Comparison of ENCODE assay signal across 16 cellular contexts in genomic region chr17:44915321-44915726, GRCh38. TPM values are rescaled to one million over a fixed set of nuclear protein-coding genes. Genes with fewer than 3 reads are reported as not detected.
DNase-seq lines count a peak whose midpoint lies in the region; ATAC-seq, FAIRE-seq and TF ChIP-seq lines count a peak whose summit lies in the region.
"Had no signal": no experiment of that assay in that cellular context is flagged by ENCODE, and none has a peak within 500 bp of the region (broad histone marks: within the 10 kb centered on the region; RNA-seq: fewer than 3 reads in every experiment).

GFAP (minus strand) TSS chr17:44915500; CDS start chr17:44915486, 14 bp downstream.

- H3K27ac ChIP-seq in cardiac muscle cell (peak within 1 kb of the TSS; percentile 18), pancreas (peak within 1 kb of the TSS; percentile 65 to 81 (median 68)), uterus (peak within 1 kb of the TSS; percentile 26 to 55), kidney (ENCODE audit: low read depth in 2 of 2, low read length in 2 of 2) (no peak within 1 kb of the TSS)

- no peak within 1 kb of the TSS for H3K9ac ChIP-seq in kidney (ENCODE audit: low read length in 2 of 2)

- H3K4me1 Mint-ChIP-seq in mesothelial cell of epicardium = peaks cover 2% of the 10 kb centered on the region

- no peak for ATAC-seq in Right ventricle myocardium superior (ENCODE audit: poor library complexity)
- no peak for ATAC-seq in pancreas

- H3K4me3 Mint-ChIP-seq in mesothelial cell of epicardium = no peak within 1 kb of the TSS
- H3K4me3 Mint-ChIP-seq: memory B cell had no signal

- H3K9me3 ChIP-seq in cardiac muscle cell (ENCODE audit: low read depth) = no peaks in the 10 kb centered on the region
- no peaks in the 10 kb centered on the region for H3K9me3 ChIP-seq in pancreas
- H3K9me3 ChIP-seq in uterus = no peaks in the 10 kb centered on the region
- H3K9me3 ChIP-seq in kidney (ENCODE audit: control insufficient read depth in 1 of 2, low read length in 2 of 2) = no peaks in the 10 kb centered on the region

- DNase-seq in cardiac muscle cell (ENCODE audit: low read depth in 1 of 2, low spot score in 1 of 2) (no peak), Right ventricle myocardium superior (no peak), globus pallidus (ENCODE audit: low spot score) (peak; percentile 61), pancreas (peak in 1 of 6 donors; percentile 58), uterus (no peak), kidney (no peak), mesothelial cell of epicardium (ENCODE audit: low spot score in 2 of 2, unreplicated experiment in 2 of 2) (no peak)
- DNase-seq in activated CD8-positive, alpha-beta memory T cell treated with anti-CD3 and anti-CD28 coated beads, Interleukin-2, amount 50 U/mL, for 48 hours = no peak
- DNase-seq: activated CD8-positive, alpha-beta memory T cell treated with anti-CD3 and anti-CD28 coated beads for 24 hours; activated gamma-delta T cell treated with Interleukin-2 at 50 U/mL for 16 hours; central memory CD4-positive, alpha-beta T cell; NCI-H2171 had no signal

- TF ChIP-seq CTCF in cardiac muscle cell (IDR thresholded peaks at IDR 0.05; ENCODE audit: low read depth, low read length) (no peak), pancreas (IDR thresholded peaks at IDR 0.05) (no peak), uterus (IDR thresholded peaks at IDR 0.05) (no peak), kidney (IDR thresholded peaks at IDR 0.05; ENCODE audit: borderline replicate concordance, extremely low read depth, insufficient read depth) (no peak), mesothelial cell of epicardium (IDR thresholded peaks at IDR 0.05; ENCODE audit: unreplicated experiment) (no peak)

- H3K27me3 Mint-ChIP-seq in mesothelial cell of epicardium (ENCODE audit: low read depth) = peaks cover 47% of the 10 kb centered on the region

- 68 to 79% methylated on average over 16 to 17 of the region's 17 CpGs for WGBS in pancreas, 2 donors

- no peak for FAIRE-seq in pancreas (lab: Jason Lieb, UNC)
- no peak for FAIRE-seq in kidney (lab: Jason Lieb, UNC)
- FAIRE-seq: A204.1, G401.6 had no signal

- H3K27ac Mint-ChIP-seq in mesothelial cell of epicardium = no peak within 1 kb of the TSS
- H3K27ac Mint-ChIP-seq: memory B cell had no signal

- peaks cover 3% of the 10 kb centered on the region for H3K27me3 ChIP-seq in cardiac muscle cell
- no peaks in the 10 kb centered on the region for H3K27me3 ChIP-seq in pancreas
- no peaks in the 10 kb centered on the region for H3K27me3 ChIP-seq in uterus

- H3K4me1 ChIP-seq in cardiac muscle cell (ENCODE audit: low read depth) = peaks cover 17% of the 10 kb centered on the region
- H3K4me1 ChIP-seq in pancreas = peaks cover 0 to 4% (median 0%) of the 10 kb centered on the region in 3 donors
- H3K4me1 ChIP-seq in uterus = peaks cover 0 to 4% of the 10 kb centered on the region in 2 donors
- H3K4me1 ChIP-seq in kidney (ENCODE audit: control insufficient read depth in 1 of 2, insufficient read depth in 1 of 2, low read depth in 1 of 2, low read length in 2 of 2) = peaks cover 0 to 5% of the 10 kb centered on the region in 2 donors

- intact Hi-C loops in Right ventricle myocardium superior (cut with DNase I) = loop anchor here (10.0 kb wide), 2 partner anchors 179 to 279 kb away; no protein-coding TSS in a partner anchor
- intact Hi-C loops in pancreas (cut with DNase I) = loop anchor here in 1 of 3 donors (10.0 kb wide), 1 partner anchor 179 kb away; no protein-coding TSS in a partner anchor
- intact Hi-C loops in uterus (cut with DNase I; ENCODE audit: low total_unique reads) = loop anchor here (10.0 kb wide), 1 partner anchor 179 kb away; no protein-coding TSS in a partner anchor
- intact Hi-C loops in kidney (cut with DNase I) = loop anchor here (5.0 kb wide), 1 partner anchor 107 kb away; no protein-coding TSS in a partner anchor

- H3K36me3 Mint-ChIP-seq in mesothelial cell of epicardium = no peaks in the 10 kb centered on the region
- H3K36me3 Mint-ChIP-seq: memory B cell had no signal

- no peak within 1 kb of the TSS for H3K4me3 ChIP-seq in cardiac muscle cell
- no peak within 1 kb of the TSS for H3K4me3 ChIP-seq in pancreas
- no peak within 1 kb of the TSS for H3K4me3 ChIP-seq in uterus
- no peak within 1 kb of the TSS for H3K4me3 ChIP-seq in kidney (ENCODE audit: low read length in 2 of 2)

- no peaks in the 10 kb centered on the region for H3K9me3 Mint-ChIP-seq in mesothelial cell of epicardium
- H3K9me3 Mint-ChIP-seq: memory B cell had no signal

- H3K36me3 ChIP-seq in cardiac muscle cell = no peaks in the 10 kb centered on the region
- no peaks in the 10 kb centered on the region for H3K36me3 ChIP-seq in pancreas
- H3K36me3 ChIP-seq in uterus = no peaks in the 10 kb centered on the region
- no peaks in the 10 kb centered on the region for H3K36me3 ChIP-seq in kidney (ENCODE audit: control insufficient read depth in 1 of 2, insufficient read depth in 2 of 2, low read length in 2 of 2)

- no peak for TF ChIP-seq POLR2A in uterus (IDR thresholded peaks at IDR 0.05)

RNA-seq across cellular contexts. Expression of gene GFAP, which starts in this region (rescaled TPM):
- 3.5 and 11.0 TPM in 2 replicates for total RNA-seq in cardiac muscle cell
- polyA plus RNA-seq in cardiac muscle cell = 4.0 and 7.0 TPM in 2 replicates
- total RNA-seq in Right ventricle myocardium superior = 4.7 TPM
- total RNA-seq in pancreas = 1 to 10 TPM in 2 of 6 donors, under 1 TPM in 4; 0.12 to 2.2 (median 0.43) TPM
- polyA plus RNA-seq in pancreas = 1 to 10 TPM; 1.1 to 2.2 TPM
- 1 to 10 TPM in 1 of 4 donors, not detected in 3; 3.7 TPM for total RNA-seq in uterus
- 1.4 TPM for total RNA-seq in kidney
- 2.3 TPM for polyA plus RNA-seq in kidney (ENCODE audit: insufficient read depth, low read depth, low replicate concordance)
- not detected in 3 replicates for total RNA-seq in mesothelial cell of epicardium
- total RNA-seq: SK-MEL-5 had no signal

Comparison
In these comparisons a context has a peak if more than half of its experiments do, and no peak if none do; other contexts are left out.
1. H3K27ac ChIP-seq: peak in cardiac muscle cell (single experiment), pancreas (4 of 4) and uterus (2 of 2); none in kidney (0 of 2).